In the genomic region with DNA sequence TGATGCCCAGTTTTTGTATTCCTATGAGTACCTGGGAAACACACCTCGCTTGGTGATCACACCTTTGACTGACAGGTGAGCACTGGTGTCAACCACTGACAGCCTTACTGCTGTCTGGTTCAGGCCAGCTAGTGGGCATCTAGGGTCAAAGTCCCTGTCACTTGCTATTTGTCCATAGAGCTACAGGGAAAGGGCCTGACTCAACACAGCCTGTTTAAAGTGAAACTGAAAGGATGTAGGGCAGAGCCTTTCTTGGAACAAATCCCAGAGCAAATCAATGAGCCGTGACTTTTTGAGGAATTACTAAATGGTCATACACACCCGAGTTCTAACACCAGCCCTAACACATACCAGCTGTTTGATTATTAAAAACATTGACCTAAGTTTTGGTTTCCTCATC, we compare ENCODE assay signal across 13 cellular contexts.
DNase-seq lines count a peak whose midpoint lies in the region; ATAC-seq lines count a peak whose summit lies in the region.
"Had no signal": no experiment of that assay in that cellular context is flagged by ENCODE, and none has a peak within 500 bp of the region (broad histone marks: within the 10 kb centered on the region; RNA-seq: fewer than 3 reads in every experiment).

No MANE protein-coding gene starts in this region.

- no peak overlapping the region for H2AFZ ChIP-seq in ACC112 (ENCODE audit: low read length, unreplicated experiment)

- H3K4me1 ChIP-seq in ACC112 (ENCODE audit: control insufficient read depth, insufficient read depth, low read length, unreplicated experiment) (no peaks in the 10 kb centered on the region), adipocyte (ENCODE audit: control insufficient read depth, insufficient read depth, low read length) (peaks cover 3% of the 10 kb centered on the region)
- H3K4me1 ChIP-seq: BE2C had no signal

- H3K4me3 ChIP-seq in ACC112 (ENCODE audit: low read depth, low read length): peak overlapping the region; percentile 32; the same call in 1 of the 2 replicates
- H3K4me3 ChIP-seq in adipocyte (ENCODE audit: low read length): no peak overlapping the region

- H3K9me3 ChIP-seq in adipocyte (ENCODE audit: control insufficient read depth, low read length): no peaks in the 10 kb centered on the region
- H3K9me3 ChIP-seq: BE2C had no signal

- DNase-seq in HuH-7 (ENCODE audit: low spot score) (peak; percentile 35), adipocyte (ENCODE audit: low read depth) (peak; percentile 11), left colon (peak; percentile 20 to 60)
- DNase-seq: activated CD4-positive, alpha-beta T cell treated with anti-CD3 and anti-CD28 coated beads, Interleukin-2, amount 50 U/mL, for 1 hour; aorta; BE2C; NCI-H526 treated with DMSO at 0.1 percent for 48 hours; T-helper 9 cell had no signal

- no peaks in the 10 kb centered on the region for H3K79me2 ChIP-seq in ACC112 (ENCODE audit: control insufficient read depth, insufficient read depth, low read length, unreplicated experiment)

- H3K9ac ChIP-seq in adipocyte (ENCODE audit: low read length): no peak overlapping the region

- no peaks in the 10 kb centered on the region for H3K27me3 ChIP-seq in ACC112 (ENCODE audit: insufficient read depth, low read length)
- peaks cover 3% of the 10 kb centered on the region for H3K27me3 ChIP-seq in adipocyte (replicated peaks; ENCODE audit: control insufficient read depth, insufficient read depth, low read length)
- H3K27me3 ChIP-seq: BE2C had no signal

- H3K36me3 ChIP-seq in ACC112 (ENCODE audit: insufficient read depth, low read length) (no peaks in the 10 kb centered on the region), adipocyte (ENCODE audit: control insufficient read depth, insufficient read depth, low read length, severe bottlenecking) (no peaks in the 10 kb centered on the region)
- H3K36me3 ChIP-seq: BE2C had no signal

- ATAC-seq in left colon (peak; percentile 100), GM18858 (IDR thresholded peaks at IDR 0.05; ENCODE audit: unreplicated experiment) (no peak), GM21515 (IDR thresholded peaks at IDR 0.05; ENCODE audit: unreplicated experiment) (no peak), HG03457 (IDR thresholded peaks at IDR 0.05; ENCODE audit: unreplicated experiment) (no peak), HG03521 (IDR thresholded peaks at IDR 0.05; ENCODE audit: unreplicated experiment) (no peak)

- intact Hi-C loops in left colon (cut with DNase I, micrococcal nuclease): no loop called here

- no peak overlapping the region for H3K27ac ChIP-seq in ACC112 (ENCODE audit: low read depth, low read length)
